ENCODE assay signal across 19 cellular contexts in the genomic region with DNA sequence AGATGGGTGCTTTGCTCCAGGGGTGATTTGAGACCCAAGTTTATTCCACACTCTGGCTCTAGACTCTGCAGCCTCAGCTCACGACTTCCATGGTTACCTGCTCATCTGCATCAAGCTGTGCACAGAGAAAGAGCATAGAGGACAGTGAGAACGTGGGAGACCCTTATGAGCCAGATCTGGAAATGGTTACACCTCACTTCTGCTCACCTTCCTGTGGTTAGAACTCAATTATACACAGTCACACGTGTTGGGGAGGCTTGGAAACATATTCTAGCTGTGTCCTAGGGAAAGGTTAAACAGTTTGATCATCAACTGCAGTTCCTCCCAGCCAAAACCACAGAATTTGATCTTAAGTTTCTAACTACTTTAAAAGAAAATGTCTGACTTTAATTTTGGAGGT. TPM values are rescaled to one million over a fixed set of nuclear protein-coding genes. Genes with fewer than 3 reads are reported as not detected.
DNase-seq lines count a peak whose midpoint lies in the region; ATAC-seq, FAIRE-seq and TF ChIP-seq lines count a peak whose summit lies in the region.
"Had no signal": no experiment of that assay in that cellular context is flagged by ENCODE, and none has a peak within 500 bp of the region (broad histone marks: within the 10 kb centered on the region; RNA-seq: fewer than 3 reads in every experiment).

No MANE protein-coding gene starts in this region.

- no peak overlapping the region for H3K27ac ChIP-seq in keratinocyte (ENCODE audit: control insufficient read depth, insufficient read depth, low read length)
- H3K27ac ChIP-seq: SJCRH30 had no signal

- H3K4me3 ChIP-seq in Loucy (ENCODE audit: low read length, poor library complexity, severe bottlenecking) (no peak overlapping the region), keratinocyte (ENCODE audit: control insufficient read depth in 2 of 3, extremely low read depth in 1 of 3, insufficient read depth in 2 of 3, low read depth in 1 of 3, low read length in 3 of 3) (no peak overlapping the region)
- H3K4me3 ChIP-seq: SJCRH30 had no signal

- H3K79me2 ChIP-seq in Loucy (ENCODE audit: insufficient read depth, low read length) (no peaks in the 10 kb centered on the region), keratinocyte (ENCODE audit: control insufficient read depth, insufficient read depth, low read length) (no peaks in the 10 kb centered on the region)

- no peaks in the 10 kb centered on the region for H3K9me3 ChIP-seq in Loucy (ENCODE audit: insufficient read depth, low read depth, low read length)
- H3K9me3 ChIP-seq in keratinocyte (ENCODE audit: control insufficient read depth, low read depth, low read length): no peaks in the 10 kb centered on the region
- H3K9me3 ChIP-seq: Caco-2, SJCRH30 had no signal

- no peak overlapping the region for H3K27ac Mint-ChIP-seq in activated CD8-positive, alpha-beta T cell treated with anti-CD3 and anti-CD28 coated beads for 36 hours
- H3K27ac Mint-ChIP-seq in activated CD8-positive, alpha-beta T cell treated with anti-CD3 and anti-CD28 coated beads, Interleukin-2, amount 10 ng/mL, durations not matched to agents 7 days and 5 days: no peak overlapping the region

- peaks cover 16% of the 10 kb centered on the region for H3K27me3 Mint-ChIP-seq in activated CD8-positive, alpha-beta T cell treated with anti-CD3 and anti-CD28 coated beads for 36 hours
- peaks cover 5% of the 10 kb centered on the region for H3K27me3 Mint-ChIP-seq in activated CD8-positive, alpha-beta T cell treated with anti-CD3 and anti-CD28 coated beads, Interleukin-2, amount 10 ng/mL, durations not matched to agents 7 days and 5 days (ENCODE audit: low read depth)

- POLR2A ChIA-PET in activated CD8-positive, alpha-beta T cell treated with anti-CD3 and anti-CD28 coated beads for 36 hours (lab: Charles Lee): interaction anchor here (1.3 to 1.7 kb wide), 2 partner anchors 72 to 141 kb away, joined by 3 to 5 read pairs; a partner anchor contains a TSS
- POLR2A ChIA-PET in activated CD8-positive, alpha-beta T cell treated with anti-CD3 and anti-CD28 coated beads, Interleukin-2, amount 10 ng/mL, durations not matched to agents 7 days and 5 days (lab: Charles Lee): no interaction called here

- no peaks in the 10 kb centered on the region for H3K9me2 ChIP-seq in Loucy (replicated peaks; ENCODE audit: low read depth, low read length)

- ATAC-seq in activated CD8-positive, alpha-beta T cell treated with anti-CD3 and anti-CD28 coated beads for 36 hours: peak; percentile 61
- ATAC-seq in activated CD8-positive, alpha-beta T cell treated with anti-CD3 and anti-CD28 coated beads, Interleukin-2, amount 10 ng/mL, durations not matched to agents 7 days and 5 days: no peak
- no peak for ATAC-seq in GM18867 (IDR thresholded peaks at IDR 0.05; ENCODE audit: unreplicated experiment)
- no peak for ATAC-seq in HG03280 (IDR thresholded peaks at IDR 0.05; ENCODE audit: unreplicated experiment)

- H3K4me1 Mint-ChIP-seq in activated CD8-positive, alpha-beta T cell treated with anti-CD3 and anti-CD28 coated beads for 36 hours (ENCODE audit: low read depth): peaks cover 27% of the 10 kb centered on the region
- peaks cover 18% of the 10 kb centered on the region for H3K4me1 Mint-ChIP-seq in activated CD8-positive, alpha-beta T cell treated with anti-CD3 and anti-CD28 coated beads, Interleukin-2, amount 10 ng/mL, durations not matched to agents 7 days and 5 days (ENCODE audit: low read depth)

- H3K4me3 Mint-ChIP-seq in activated CD8-positive, alpha-beta T cell treated with anti-CD3 and anti-CD28 coated beads for 36 hours: no peak overlapping the region
- no peak overlapping the region for H3K4me3 Mint-ChIP-seq in activated CD8-positive, alpha-beta T cell treated with anti-CD3 and anti-CD28 coated beads, Interleukin-2, amount 10 ng/mL, durations not matched to agents 7 days and 5 days

- H3K36me3 Mint-ChIP-seq in activated CD8-positive, alpha-beta T cell treated with anti-CD3 and anti-CD28 coated beads for 36 hours (ENCODE audit: low read depth): no peaks in the 10 kb centered on the region
- H3K36me3 Mint-ChIP-seq in activated CD8-positive, alpha-beta T cell treated with anti-CD3 and anti-CD28 coated beads, Interleukin-2, amount 10 ng/mL, durations not matched to agents 7 days and 5 days (ENCODE audit: low read depth): no peaks in the 10 kb centered on the region

- H3K9me1 ChIP-seq in keratinocyte (ENCODE audit: control insufficient read depth, extremely low read depth, insufficient read depth, low read length): no peaks in the 10 kb centered on the region

- no peak for TF ChIP-seq POLR2A in GM12891 (IDR thresholded peaks at IDR 0.05; ENCODE audit: low read depth, low read length)

- TF ChIP-seq CTCF in activated CD8-positive, alpha-beta T cell treated with anti-CD3 and anti-CD28 coated beads for 36 hours (IDR thresholded peaks at IDR 0.05): no peak
- no peak for TF ChIP-seq CTCF in Loucy (conservative IDR thresholded peaks at IDR 0.05; ENCODE audit: low read length)
- TF ChIP-seq CTCF in keratinocyte (optimal IDR thresholded peaks at IDR 0.05 in 1 of 3, IDR thresholded peaks at IDR 0.05 in 1 of 3, conservative IDR thresholded peaks at IDR 0.05 in 1 of 3; ENCODE audit: extremely low read depth in 1 of 3, insufficient read depth in 2 of 3, low read length in 3 of 3): no peak

- H3K36me3 ChIP-seq in Loucy (ENCODE audit: insufficient read depth, low read length): no peaks in the 10 kb centered on the region
- no peaks in the 10 kb centered on the region for H3K36me3 ChIP-seq in keratinocyte (ENCODE audit: control insufficient read depth in 2 of 2, extremely low read depth in 1 of 2, insufficient read depth in 2 of 2, low read length in 2 of 2)
- H3K36me3 ChIP-seq: SJCRH30 had no signal

- no peaks in the 10 kb centered on the region for H4K20me1 ChIP-seq in Loucy (ENCODE audit: insufficient read depth, low read length, poor library complexity, severe bottlenecking)
- H4K20me1 ChIP-seq in keratinocyte (ENCODE audit: control insufficient read depth, extremely low read depth, insufficient read depth, low read length): no peaks in the 10 kb centered on the region

- FAIRE-seq in GM12891 (lab: Jason Lieb, UNC): peak; percentile 80
- FAIRE-seq in keratinocyte (lab: Jason Lieb, UNC): peak; percentile 81
- FAIRE-seq: G401.6, H54 had no signal

- intact Hi-C loops in activated CD8-positive, alpha-beta T cell treated with anti-CD3 and anti-CD28 coated beads for 36 hours (cut with micrococcal nuclease): no loop called here

- H2AFZ ChIP-seq in Loucy (ENCODE audit: low read length) (peak overlapping the region; percentile 35; the same call in 1 of the 2 replicates), keratinocyte (ENCODE audit: control insufficient read depth, low read length) (peak overlapping the region; percentile 11)

- CTCF ChIA-PET in activated CD8-positive, alpha-beta T cell treated with anti-CD3 and anti-CD28 coated beads for 36 hours (lab: Charles Lee): interaction anchor here (1.5 to 4.7 kb wide), 2 partner anchors 26 to 180 kb away, joined by 4 to 50 read pairs; no protein-coding TSS in a partner anchor
- CTCF ChIA-PET in activated CD8-positive, alpha-beta T cell treated with anti-CD3 and anti-CD28 coated beads, Interleukin-2, amount 10 ng/mL, durations not matched to agents 7 days and 5 days (lab: Charles Lee): interaction anchor here (6.3 kb wide), 1 partner anchor 26 kb away, joined by 45 read pairs; no protein-coding TSS in a partner anchor

- dilution Hi-C loops in keratinocyte (cut with MboI; ENCODE audit: extremely low pct_ligation_motif_present, low sequenced_read_pairs): no loop called here

- H3K4me2 ChIP-seq in Loucy (ENCODE audit: low read depth, low read length, poor library complexity, severe bottlenecking): no peak overlapping the region
- H3K4me2 ChIP-seq in keratinocyte (ENCODE audit: control insufficient read depth, extremely low read depth, insufficient read depth, low read depth, low read length): no peak overlapping the region

- H3K4me1 ChIP-seq in Loucy (ENCODE audit: insufficient read depth, low read length, poor library complexity, severe bottlenecking) (peaks cover 9% of the 10 kb centered on the region), keratinocyte (ENCODE audit: control insufficient read depth, extremely low read depth, insufficient read depth, low read length) (peaks cover 58% of the 10 kb centered on the region)
- H3K4me1 ChIP-seq: Caco-2 had no signal

- H3F3A ChIP-seq in Loucy (ENCODE audit: low read depth): no peaks in the 10 kb centered on the region

- H3K9me3 Mint-ChIP-seq in activated CD8-positive, alpha-beta T cell treated with anti-CD3 and anti-CD28 coated beads for 36 hours: no peaks in the 10 kb centered on the region
- H3K9me3 Mint-ChIP-seq in activated CD8-positive, alpha-beta T cell treated with anti-CD3 and anti-CD28 coated beads, Interleukin-2, amount 10 ng/mL, durations not matched to agents 7 days and 5 days (ENCODE audit: insufficient read depth): no peaks in the 10 kb centered on the region

- DNase-seq in activated CD8-positive, alpha-beta T cell treated with anti-CD3 and anti-CD28 coated beads for 36 hours: peak; percentile 33
- no peak for DNase-seq in activated CD8-positive, alpha-beta T cell treated with anti-CD3 and anti-CD28 coated beads, Interleukin-2, amount 10 ng/mL, durations not matched to agents 7 days and 5 days
- no peak for DNase-seq in GM12891 (ENCODE audit: insufficient read length, low spot score)
- DNase-seq in keratinocyte (ENCODE audit: low read depth, low spot score): no peak
- DNase-seq: AML-193, Caco-2, MV-4-11, NCI-H1436, NCI-H2029 treated with DMSO at 0.1 percent for 48 hours, NCI-H524, OCI-M1, RPMI8226, SJCRH30 had no signal

- H3K27me3 ChIP-seq in Loucy (ENCODE audit: insufficient read depth, low read length, poor library complexity, severe bottlenecking) (no peaks in the 10 kb centered on the region), keratinocyte (ENCODE audit: control insufficient read depth, extremely low read depth, insufficient read depth, low read length) (no peaks in the 10 kb centered on the region)
- H3K27me3 ChIP-seq: SJCRH30 had no signal

- H3K9ac ChIP-seq in Loucy (ENCODE audit: low read depth, low read length, poor library complexity, severe bottlenecking) (no peak overlapping the region), keratinocyte (ENCODE audit: control insufficient read depth, extremely low read depth, insufficient read depth, low read length) (no peak overlapping the region)

RNA-seq across cellular contexts. Expression of a gene that starts 1.8 kb away (rescaled TPM):
- not detected for total RNA-seq in activated CD8-positive, alpha-beta T cell treated with anti-CD3 and anti-CD28 coated beads for 36 hours
- total RNA-seq in activated CD8-positive, alpha-beta T cell treated with anti-CD3 and anti-CD28 coated beads, Interleukin-2, amount 10 ng/mL, durations not matched to agents 7 days and 5 days: not detected
- polyA plus RNA-seq in GM12891 (2012; ENCODE audit: low read depth, missing spikeins): not detected
- 0.05 to 0.35 TPM (median 0.25 TPM) in 3 replicates for polyA plus RNA-seq in keratinocyte
- polyA plus RNA-seq in keratinocyte (2011; ENCODE audit: low read depth): 0.66 TPM
- 0.10 and 0.24 TPM in 2 replicates for polyA plus RNA-seq in keratinocyte (2011; cell fraction: cytosol; rRNA removed)
- polyA plus RNA-seq in keratinocyte (2011; cell fraction: nucleus; rRNA removed): 0.51 and 0.83 TPM in 2 replicates
- polyA plus RNA-seq in keratinocyte (2012; ENCODE audit: low replicate concordance): 0.18 and 1.8 TPM in 2 replicates
- polyA minus RNA-seq in keratinocyte: 0.19 to 0.66 TPM (median 0.53 TPM) in 3 replicates
- not detected for polyA minus RNA-seq in keratinocyte (2011; cell fraction: cytosol; rRNA and poly(A)+ RNA removed)
- 0.54 and 0.95 TPM in 2 replicates for polyA minus RNA-seq in keratinocyte (2011; cell fraction: nucleus; rRNA and poly(A)+ RNA removed)
- total RNA-seq: Caco-2, SJCRH30 had no signal

RNA-seq across cellular contexts. Expression of a gene that starts 23.8 kb away (rescaled TPM):
- not detected for total RNA-seq in activated CD8-positive, alpha-beta T cell treated with anti-CD3 and anti-CD28 coated beads for 36 hours
- total RNA-seq in activated CD8-positive, alpha-beta T cell treated with anti-CD3 and anti-CD28 coated beads, Interleukin-2, amount 10 ng/mL, durations not matched to agents 7 days and 5 days: not detected
- polyA plus RNA-seq in GM12891 (2012; ENCODE audit: low read depth, missing spikeins): not detected
- 0.03 TPM in 2 of 3 replicates, not detected in the other for polyA plus RNA-seq in keratinocyte
- polyA plus RNA-seq in keratinocyte (2011; ENCODE audit: low read depth): 0.17 TPM
- 0.04 TPM in 1 of 2 replicates, not detected in the other for polyA plus RNA-seq in keratinocyte (2011; cell fraction: cytosol; rRNA removed)
- 0.05 and 0.07 TPM in 2 replicates for polyA plus RNA-seq in keratinocyte (2011; cell fraction: nucleus; rRNA removed)
- 0.03 TPM in 1 of 2 replicates, not detected in the other for polyA plus RNA-seq in keratinocyte (2012; ENCODE audit: low replicate concordance)
- not detected in 3 replicates for polyA minus RNA-seq in keratinocyte
- not detected for polyA minus RNA-seq in keratinocyte (2011; cell fraction: cytosol; rRNA and poly(A)+ RNA removed)
- not detected in 2 replicates for polyA minus RNA-seq in keratinocyte (2011; cell fraction: nucleus; rRNA and poly(A)+ RNA removed)
- total RNA-seq: Caco-2, SJCRH30 had no signal

RNA-seq across cellular contexts. Expression of a gene that starts 29.2 kb away (rescaled TPM):
- not detected for total RNA-seq in activated CD8-positive, alpha-beta T cell treated with anti-CD3 and anti-CD28 coated beads for 36 hours
- total RNA-seq in activated CD8-positive, alpha-beta T cell treated with anti-CD3 and anti-CD28 coated beads, Interleukin-2, amount 10 ng/mL, durations not matched to agents 7 days and 5 days: not detected
- not detected for polyA plus RNA-seq in GM12891 (2012; ENCODE audit: low read depth, missing spikeins)
- polyA plus RNA-seq in keratinocyte: 0.42 to 0.73 TPM (median 0.59 TPM) in 3 replicates
- polyA plus RNA-seq in keratinocyte (2011; ENCODE audit: low read depth): 1.2 TPM
- 0.51 and 0.88 TPM in 2 replicates for polyA plus RNA-seq in keratinocyte (2011; cell fraction: cytosol; rRNA removed)
- polyA plus RNA-seq in keratinocyte (2011; cell fraction: nucleus; rRNA removed): 0.29 and 0.59 TPM in 2 replicates
- polyA plus RNA-seq in keratinocyte (2012; ENCODE audit: low replicate concordance): 0.50 and 0.95 TPM in 2 replicates
- polyA minus RNA-seq in keratinocyte: 0.42 to 3.3 TPM (median 0.63 TPM) in 3 replicates
- not detected for polyA minus RNA-seq in keratinocyte (2011; cell fraction: cytosol; rRNA and poly(A)+ RNA removed)
- polyA minus RNA-seq in keratinocyte (2011; cell fraction: nucleus; rRNA and poly(A)+ RNA removed): 0.32 TPM in 1 of 2 replicates, not detected in the other
- total RNA-seq: LHCN-M2, SJCRH30 had no signal
